In genomic region chr10:127441350-127442219, GRCh38 we compare ENCODE assay signal across 1 cellular context.
TF ChIP-seq lines count a peak whose summit lies in the region.

No MANE protein-coding gene starts in this region.

TF ChIP-seq in IMR-90, 13 proteins besides CTCF, POLR2A, EP300 and RAD21 (continued from another document):
- no peak for TF ChIP-seq ELK1 (IDR thresholded peaks at IDR 0.05; ENCODE audit: borderline replicate concordance, low read depth, low read length)
- no peak for TF ChIP-seq NFE2L2 (IDR thresholded peaks at IDR 0.05; ENCODE audit: low read depth, low read length)
- TF ChIP-seq CEBPB (IDR thresholded peaks at IDR 0.05; ENCODE audit: low read depth, low read length), result no peak
- no peak for TF ChIP-seq BHLHE40 (IDR thresholded peaks at IDR 0.05; ENCODE audit: low read depth, low read length)
- TF ChIP-seq MAFK (IDR thresholded peaks at IDR 0.05; ENCODE audit: low read depth, low read length), result no peak
- no peak for TF ChIP-seq CHD1 (IDR thresholded peaks at IDR 0.05; ENCODE audit: low read depth, low read length)
- no peak for TF ChIP-seq RFX5 (IDR thresholded peaks at IDR 0.05; ENCODE audit: low read depth, low read length)
- TF ChIP-seq RCOR1 (IDR thresholded peaks at IDR 0.05; ENCODE audit: insufficient replicate concordance, low read length), result no peak
- no peak for TF ChIP-seq USF2 (IDR thresholded peaks at IDR 0.05; ENCODE audit: low read depth, low read length)
- TF ChIP-seq FOS (IDR thresholded peaks at IDR 0.05; ENCODE audit: low read depth, low read length), result no peak
- no peak for TF ChIP-seq SMC3 (IDR thresholded peaks at IDR 0.05; ENCODE audit: low read depth, low read length)
